In the genomic region with DNA sequence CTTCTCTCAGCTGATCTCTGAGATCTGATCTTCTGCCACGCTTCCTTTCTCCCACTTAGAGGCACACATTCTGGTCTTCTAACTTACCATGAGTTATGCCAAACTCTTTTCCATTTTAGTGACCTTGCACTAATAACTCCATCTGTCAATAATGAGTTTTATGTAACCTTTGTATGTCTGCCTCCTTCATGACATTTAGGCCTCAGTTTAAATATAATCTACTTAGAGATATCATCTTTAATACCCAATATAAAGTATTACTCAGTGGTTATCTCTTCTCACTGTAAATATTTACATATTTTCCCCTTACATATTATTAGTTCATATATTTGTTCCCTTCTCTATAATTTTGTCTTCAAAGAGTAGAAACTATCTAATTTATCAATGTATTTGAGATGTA, we compare ENCODE assay signal across 29 cellular contexts.
"Had no signal": no experiment of that assay in that cellular context is flagged by ENCODE, and none has a peak within 500 bp of the region (broad histone marks: within the 10 kb centered on the region; RNA-seq: fewer than 3 reads in every experiment).

No MANE protein-coding gene starts in this region.

- H2AFZ ChIP-seq: neural progenitor cell, parathyroid adenoma had no signal

- H3K4me1 Mint-ChIP-seq: natural killer cell; nephron; stimulated activated memory B cell treated with anti-CD40 and anti-IgM and Interleukin-4, amounts not matched to agents 10 μg/mL and 1 μg/mL and 100 μg/mL, for 72 hours; stimulated activated naive CD8-positive, alpha-beta T cell treated with anti-CD3 and anti-CD28 coated beads, Interleukin-15, amount 100 ng/mL, for 72 hours had no signal

- H3K9me3 Mint-ChIP-seq: nephron, neural progenitor cell, type B pancreatic cell had no signal

- H3K36me3 Mint-ChIP-seq: natural killer cell; neural progenitor cell; stimulated activated memory B cell treated with anti-CD40 and anti-IgM and Interleukin-4, amounts not matched to agents 10 μg/mL and 1 μg/mL and 100 μg/mL, for 72 hours; type B pancreatic cell had no signal

- H3K9ac ChIP-seq: neural progenitor cell, parathyroid adenoma had no signal

- H3K27ac ChIP-seq: neural progenitor cell, ovary, parathyroid adenoma, psoas muscle, right lobe of liver, sigmoid colon, suprapubic skin, testis, tibial artery, transverse colon, upper lobe of right lung, uterus had no signal

- H3K4me3 ChIP-seq: neural progenitor cell, ovary, psoas muscle, right lobe of liver, sigmoid colon, suprapubic skin, testis, tibial artery, transverse colon, upper lobe of right lung, uterus had no signal

- H3K4me3 Mint-ChIP-seq: natural killer cell; nephron; neural progenitor cell; stimulated activated memory B cell treated with anti-CD40 and anti-IgM and Interleukin-4, amounts not matched to agents 10 μg/mL and 1 μg/mL and 100 μg/mL, for 72 hours; stimulated activated naive CD8-positive, alpha-beta T cell treated with anti-CD3 and anti-CD28 coated beads, Interleukin-15, amount 100 ng/mL, for 72 hours; type B pancreatic cell had no signal

- DNase-seq: natural killer cell; occipital lobe; ovary; posterior cingulate gyrus; psoas muscle; right cardiac atrium; right lobe of liver; sigmoid colon; small intestine; stimulated activated CD4-positive, alpha-beta T cell treated with anti-CD3 and anti-CD28 coated beads, Interleukin-15, amount 100 ng/mL, for 24 hours; stimulated activated CD4-positive, alpha-beta T cell treated with anti-CD3 and anti-CD28 coated beads, Interleukin-2, amount 100 ng/mL, for 24 hours; stimulated activated CD4-positive, alpha-beta T cell treated with anti-CD3 and anti-CD28 coated beads, Interleukin-2, amount 100 ng/mL, for 48 hours; stimulated activated CD4-positive, alpha-beta T cell treated with anti-CD3 and anti-CD28 coated beads, Interleukin-4, amount 100 ng/mL, for 24 hours; stimulated activated naive CD4-positive, alpha-beta T cell; stimulated activated naive CD8-positive, alpha-beta T cell treated with anti-CD3 and anti-CD28 coated beads, Interleukin-15, amount 100 ng/mL, for 72 hours; stimulated activated naive CD8-positive, alpha-beta T cell treated with anti-CD3 and anti-CD28 coated beads, Interleukin-15, Interleukin-2, amounts not matched to agents 100 U/mL and 50 U/mL, for 24 hours; substantia nigra; testis; tibial artery; transverse colon; upper lobe of right lung; uterus had no signal

- H3K27me3 Mint-ChIP-seq: progenitor cell of endocrine pancreas; stimulated activated memory B cell treated with anti-CD40 and anti-IgM and Interleukin-4, amounts not matched to agents 10 μg/mL and 1 μg/mL and 100 μg/mL, for 72 hours; stimulated activated naive CD8-positive, alpha-beta T cell treated with anti-CD3 and anti-CD28 coated beads, Interleukin-15, amount 100 ng/mL, for 72 hours; type B pancreatic cell had no signal

- H3K4me2 ChIP-seq: neural progenitor cell had no signal

- H3K4me1 ChIP-seq: neural progenitor cell, parathyroid adenoma, psoas muscle, right lobe of liver, sigmoid colon, suprapubic skin, testis, tibial artery, transverse colon, upper lobe of right lung, uterus had no signal

- H3K27ac Mint-ChIP-seq: natural killer cell; nephron; neural progenitor cell; progenitor cell of endocrine pancreas; stimulated activated memory B cell treated with anti-CD40 and anti-IgM and Interleukin-4, amounts not matched to agents 10 μg/mL and 1 μg/mL and 100 μg/mL, for 72 hours; stimulated activated naive CD8-positive, alpha-beta T cell treated with anti-CD3 and anti-CD28 coated beads, Interleukin-15, amount 100 ng/mL, for 72 hours; type B pancreatic cell had no signal

- H3K79me2 ChIP-seq: parathyroid adenoma had no signal

- H3K27me3 ChIP-seq: neural progenitor cell, ovary, right lobe of liver, sigmoid colon, suprapubic skin, testis, tibial artery, transverse colon, upper lobe of right lung, uterus had no signal

- H3K9me3 ChIP-seq: ovary, psoas muscle, right lobe of liver, sigmoid colon, suprapubic skin, testis, tibial artery, transverse colon, upper lobe of right lung, uterus had no signal

- H3K36me3 ChIP-seq: neural progenitor cell, ovary, right lobe of liver, sigmoid colon, suprapubic skin, tibial artery, transverse colon, upper lobe of right lung, uterus had no signal
